1 cellular context compared by ENCODE assay signal in the genomic region with DNA sequence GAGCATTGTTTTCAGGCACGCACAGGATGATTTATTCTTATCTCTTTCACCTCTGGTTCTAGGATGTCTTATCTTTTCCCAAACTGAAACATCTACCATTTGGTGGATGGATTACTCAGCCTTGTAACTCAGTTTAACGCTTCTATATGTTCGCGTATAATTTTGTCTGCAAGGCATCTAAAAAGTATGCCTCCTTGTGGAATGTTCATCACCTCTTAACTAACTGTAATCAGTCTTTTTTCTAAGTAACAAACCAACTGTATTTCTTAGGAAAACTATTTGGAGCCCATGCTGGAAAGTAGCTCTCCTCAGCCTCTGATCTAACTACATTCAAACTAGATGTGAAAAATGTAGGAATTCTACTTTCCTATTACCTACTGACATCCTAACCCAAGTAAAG.
TF ChIP-seq lines count a peak whose summit lies in the region.

No MANE protein-coding gene starts in this region.

TF ChIP-seq in K562, 482 proteins besides CTCF, POLR2A, EP300 and RAD21:
- TF ChIP-seq MEF2A (IDR thresholded peaks at IDR 0.05; ENCODE audit: control insufficient read depth, low read depth, low read length) (no peak), SMARCC2 (IDR thresholded peaks at IDR 0.05; ENCODE audit: low read depth) (peak; percentile 37; the same call in 1 of the 2 replicates), ARID2 (IDR thresholded peaks at IDR 0.05) (no peak; the same call in 1 of the 2 replicates), ZNF165 (CRISPR knock-in tag; IDR thresholded peaks at IDR 0.05; ENCODE audit: borderline replicate concordance) (no peak), SMARCE1 (IDR thresholded peaks at IDR 0.05) (0 out of 2 replicates have a peak, but pooled peaks have one; percentile 39), XRCC5 (IDR thresholded peaks at IDR 0.05; ENCODE audit: low read depth, low read length) (no peak), NCOA6 (IDR thresholded peaks at IDR 0.05) (no peak), ZNF512 (tag; IDR thresholded peaks at IDR 0.05) (no peak), NCOA2 (IDR thresholded peaks at IDR 0.05; ENCODE audit: partially characterized antibody in 2 of 2) (no peak), C11orf30 (IDR thresholded peaks at IDR 0.05; ENCODE audit: low read depth) (no peak), JUN (IDR thresholded peaks at IDR 0.05; ENCODE audit: borderline replicate concordance, low read depth, low read length) (no peak), JUN (CRISPR knock-in tag; IDR thresholded peaks at IDR 0.05; ENCODE audit: borderline replicate concordance) (no peak), MYC (IDR thresholded peaks at IDR 0.05; ENCODE audit: low read depth, low read length) (no peak), MYC (CRISPR knock-in tag; IDR thresholded peaks at IDR 0.05; ENCODE audit: borderline replicate concordance, low read depth) (no peak), ZEB2 (IDR thresholded peaks at IDR 0.05) (no peak), POLR2AphosphoS5 (IDR thresholded peaks at IDR 0.05; ENCODE audit: control insufficient read depth, insufficient read depth, low read depth, low read length) (no peak), RBFOX2 (IDR thresholded peaks at IDR 0.05; ENCODE audit: low read depth, low read length) (no peak), STAG1 (CRISPR knock-in tag; IDR thresholded peaks at IDR 0.05; ENCODE audit: borderline replicate concordance) (no peak), NUFIP1 (IDR thresholded peaks at IDR 0.05; ENCODE audit: partially characterized antibody) (no peak), HMBOX1 (IDR thresholded peaks at IDR 0.05) (peak; percentile 56; the same call in 1 of the 2 replicates), CBFA2T3 (IDR thresholded peaks at IDR 0.05) (peak; percentile 7; the same call in 1 of the 2 replicates), NFE2 (IDR thresholded peaks at IDR 0.05; ENCODE audit: low read depth) (no peak), MAZ (CRISPR knock-in tag; conservative IDR thresholded peaks at IDR 0.05 in 1 of 2, IDR thresholded peaks at IDR 0.05 in 1 of 2) (no peak), SMARCA4 (IDR thresholded peaks at IDR 0.05) (peak; percentile 76), ZNF408 (CRISPR knock-in tag; IDR thresholded peaks at IDR 0.05; ENCODE audit: low read depth) (no peak), ZKSCAN8 (CRISPR knock-in tag; IDR thresholded peaks at IDR 0.05) (no peak), TEAD4 (IDR thresholded peaks at IDR 0.05; ENCODE audit: low read length) (0 out of 2 replicates have a peak, but pooled peaks have one; percentile 38), TEAD4 (CRISPR knock-in tag; IDR thresholded peaks at IDR 0.05; ENCODE audit: borderline replicate concordance) (no peak), ZNF584 (CRISPR knock-in tag; IDR thresholded peaks at IDR 0.05; ENCODE audit: low read depth) (no peak), SP2 (IDR thresholded peaks at IDR 0.05; ENCODE audit: extremely low read depth, low read depth, low read length, poor library complexity, severe bottlenecking) (no peak), GABPB1 (CRISPR knock-in tag; IDR thresholded peaks at IDR 0.05) (no peak), ZSCAN32 (CRISPR knock-in tag; IDR thresholded peaks at IDR 0.05) (no peak), MBD2 (IDR thresholded peaks at IDR 0.05; ENCODE audit: borderline replicate concordance, low read depth) (no peak), AFF1 (IDR thresholded peaks at IDR 0.05; ENCODE audit: low read depth in 1 of 2, partially characterized antibody in 2 of 2) (no peak), NR3C1 (CRISPR knock-in tag; IDR thresholded peaks at IDR 0.05) (no peak), PHB2 (IDR thresholded peaks at IDR 0.05; ENCODE audit: low read depth) (no peak), MTF1 (CRISPR knock-in tag; IDR thresholded peaks at IDR 0.05; ENCODE audit: borderline replicate concordance) (no peak), KDM5B (IDR thresholded peaks at IDR 0.05; ENCODE audit: insufficient replicate concordance, low read depth, low read length) (no peak), CEBPG (CRISPR knock-in tag; IDR thresholded peaks at IDR 0.05) (no peak), CEBPG (tag; conservative IDR thresholded peaks at IDR 0.05 in 1 of 2, IDR thresholded peaks at IDR 0.05 in 1 of 2) (no peak), ZNF561 (CRISPR knock-in tag; conservative IDR thresholded peaks at IDR 0.05) (no peak), NCOR1 (IDR thresholded peaks at IDR 0.05) (no peak), FOXP1 (CRISPR knock-in tag; IDR thresholded peaks at IDR 0.05) (no peak), ZNF41 (CRISPR knock-in tag; conservative IDR thresholded peaks at IDR 0.05) (no peak), GATAD2B (IDR thresholded peaks at IDR 0.05; ENCODE audit: borderline replicate concordance) (no peak)
- TF ChIP-seq, protein P1, sequence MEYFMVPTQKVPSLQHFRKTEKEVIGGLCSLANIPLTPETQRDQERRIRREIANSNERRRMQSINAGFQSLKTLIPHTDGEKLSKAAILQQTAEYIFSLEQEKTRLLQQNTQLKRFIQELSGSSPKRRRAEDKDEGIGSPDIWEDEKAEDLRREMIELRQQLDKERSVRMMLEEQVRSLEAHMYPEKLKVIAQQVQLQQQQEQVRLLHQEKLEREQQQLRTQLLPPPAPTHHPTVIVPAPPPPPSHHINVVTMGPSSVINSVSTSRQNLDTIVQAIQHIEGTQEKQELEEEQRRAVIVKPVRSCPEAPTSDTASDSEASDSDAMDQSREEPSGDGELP (CRISPR knock-in tag; IDR thresholded peaks at IDR 0.05; ENCODE audit: borderline replicate concordance): no peak
- TF ChIP-seq, protein P2, sequence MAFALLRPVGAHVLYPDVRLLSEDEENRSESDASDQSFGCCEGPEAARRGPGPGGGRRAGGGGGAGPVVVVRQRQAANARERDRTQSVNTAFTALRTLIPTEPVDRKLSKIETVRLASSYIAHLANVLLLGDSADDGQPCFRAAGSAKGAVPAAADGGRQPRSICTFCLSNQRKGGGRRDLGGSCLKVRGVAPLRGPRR (CRISPR knock-in tag; IDR thresholded peaks at IDR 0.05): no peak
- TF ChIP-seq, protein P3, sequence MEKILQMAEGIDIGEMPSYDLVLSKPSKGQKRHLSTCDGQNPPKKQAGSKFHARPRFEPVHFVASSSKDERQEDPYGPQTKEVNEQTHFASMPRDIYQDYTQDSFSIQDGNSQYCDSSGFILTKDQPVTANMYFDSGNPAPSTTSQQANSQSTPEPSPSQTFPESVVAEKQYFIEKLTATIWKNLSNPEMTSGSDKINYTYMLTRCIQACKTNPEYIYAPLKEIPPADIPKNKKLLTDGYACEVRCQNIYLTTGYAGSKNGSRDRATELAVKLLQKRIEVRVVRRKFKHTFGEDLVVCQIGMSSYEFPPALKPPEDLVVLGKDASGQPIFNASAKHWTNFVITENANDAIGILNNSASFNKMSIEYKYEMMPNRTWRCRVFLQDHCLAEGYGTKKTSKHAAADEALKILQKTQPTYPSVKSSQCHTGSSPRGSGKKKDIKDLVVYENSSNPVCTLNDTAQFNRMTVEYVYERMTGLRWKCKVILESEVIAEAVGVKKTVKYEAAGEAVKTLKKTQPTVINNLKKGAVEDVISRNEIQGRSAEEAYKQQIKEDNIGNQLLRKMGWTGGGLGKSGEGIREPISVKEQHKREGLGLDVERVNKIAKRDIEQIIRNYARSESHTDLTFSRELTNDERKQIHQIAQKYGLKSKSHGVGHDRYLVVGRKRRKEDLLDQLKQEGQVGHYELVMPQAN (IDR thresholded peaks at IDR 0.05; ENCODE audit: borderline replicate concordance): no peak
- TF ChIP-seq, protein P4, sequence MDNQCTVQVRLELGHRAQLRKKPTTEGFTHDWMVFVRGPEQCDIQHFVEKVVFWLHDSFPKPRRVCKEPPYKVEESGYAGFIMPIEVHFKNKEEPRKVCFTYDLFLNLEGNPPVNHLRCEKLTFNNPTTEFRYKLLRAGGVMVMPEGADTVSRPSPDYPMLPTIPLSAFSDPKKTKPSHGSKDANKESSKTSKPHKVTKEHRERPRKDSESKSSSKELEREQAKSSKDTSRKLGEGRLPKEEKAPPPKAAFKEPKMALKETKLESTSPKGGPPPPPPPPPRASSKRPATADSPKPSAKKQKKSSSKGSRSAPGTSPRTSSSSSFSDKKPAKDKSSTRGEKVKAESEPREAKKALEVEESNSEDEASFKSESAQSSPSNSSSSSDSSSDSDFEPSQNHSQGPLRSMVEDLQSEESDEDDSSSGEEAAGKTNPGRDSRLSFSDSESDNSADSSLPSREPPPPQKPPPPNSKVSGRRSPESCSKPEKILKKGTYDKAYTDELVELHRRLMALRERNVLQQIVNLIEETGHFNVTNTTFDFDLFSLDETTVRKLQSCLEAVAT (IDR thresholded peaks at IDR 0.05): no peak
- TF ChIP-seq, protein P5, sequence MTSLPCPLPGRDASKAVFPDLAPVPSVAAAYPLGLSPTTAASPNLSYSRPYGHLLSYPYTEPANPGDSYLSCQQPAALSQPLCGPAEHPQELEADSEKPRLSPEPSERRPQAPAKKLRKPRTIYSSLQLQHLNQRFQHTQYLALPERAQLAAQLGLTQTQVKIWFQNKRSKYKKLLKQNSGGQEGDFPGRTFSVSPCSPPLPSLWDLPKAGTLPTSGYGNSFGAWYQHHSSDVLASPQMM (CRISPR knock-in tag; IDR thresholded peaks at IDR 0.05): no peak
- TF ChIP-seq, protein P6, sequence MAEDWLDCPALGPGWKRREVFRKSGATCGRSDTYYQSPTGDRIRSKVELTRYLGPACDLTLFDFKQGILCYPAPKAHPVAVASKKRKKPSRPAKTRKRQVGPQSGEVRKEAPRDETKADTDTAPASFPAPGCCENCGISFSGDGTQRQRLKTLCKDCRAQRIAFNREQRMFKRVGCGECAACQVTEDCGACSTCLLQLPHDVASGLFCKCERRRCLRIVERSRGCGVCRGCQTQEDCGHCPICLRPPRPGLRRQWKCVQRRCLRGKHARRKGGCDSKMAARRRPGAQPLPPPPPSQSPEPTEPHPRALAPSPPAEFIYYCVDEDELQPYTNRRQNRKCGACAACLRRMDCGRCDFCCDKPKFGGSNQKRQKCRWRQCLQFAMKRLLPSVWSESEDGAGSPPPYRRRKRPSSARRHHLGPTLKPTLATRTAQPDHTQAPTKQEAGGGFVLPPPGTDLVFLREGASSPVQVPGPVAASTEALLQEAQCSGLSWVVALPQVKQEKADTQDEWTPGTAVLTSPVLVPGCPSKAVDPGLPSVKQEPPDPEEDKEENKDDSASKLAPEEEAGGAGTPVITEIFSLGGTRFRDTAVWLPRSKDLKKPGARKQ (CRISPR knock-in tag; IDR thresholded peaks at IDR 0.05): no peak
TF ChIP-seq in K562: peak in this region for 6.
